ENCODE assay signal across 14 cellular contexts in the genomic region with DNA sequence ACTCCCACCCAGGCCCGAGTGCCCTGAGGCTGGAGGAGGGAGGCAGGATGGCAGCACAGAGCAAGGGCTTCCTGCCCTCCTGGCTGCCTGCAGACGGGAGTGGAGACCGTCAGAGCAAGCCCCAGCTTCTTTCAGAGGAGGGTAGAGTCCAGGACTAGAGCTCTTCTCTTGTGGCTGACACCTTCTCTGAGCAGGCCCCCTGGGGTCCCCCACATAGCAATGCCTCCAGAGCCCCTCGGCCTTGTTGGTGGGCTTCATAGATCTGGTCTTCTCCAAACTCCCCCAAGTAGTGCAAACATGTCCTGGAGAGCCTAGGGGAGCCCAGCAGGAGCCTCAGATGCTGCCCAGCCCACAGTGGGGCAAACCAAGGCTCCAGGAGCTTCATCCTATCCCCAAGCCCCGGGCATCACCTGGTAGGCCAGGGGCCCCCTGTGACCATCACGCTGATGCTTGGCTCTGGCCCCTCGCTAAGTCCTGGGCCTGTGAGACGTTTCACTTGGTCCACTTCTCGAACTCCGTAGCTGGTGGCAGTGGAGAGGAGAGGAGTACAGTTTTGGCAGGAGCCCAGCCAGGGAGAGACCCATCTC. TPM values are rescaled to one million over a fixed set of nuclear protein-coding genes. Genes with fewer than 3 reads are reported as not detected.
A peak's percentile ranks its signal among the peaks of the same experiment; 100 is the strongest.
DNase-seq lines count a peak whose midpoint lies in the region; ATAC-seq, FAIRE-seq and TF ChIP-seq lines count a peak whose summit lies in the region.
"Had no signal": no experiment of that assay in that cellular context is flagged by ENCODE, and none has a peak within 500 bp of the region (broad histone marks: within the 10 kb centered on the region; RNA-seq: fewer than 3 reads in every experiment).

No MANE protein-coding gene starts in this region.

- no peaks in the 10 kb centered on the region for H3K36me3 Mint-ChIP-seq in immature natural killer cell
- H3K36me3 Mint-ChIP-seq in type B pancreatic cell: no peaks in the 10 kb centered on the region

- FAIRE-seq in GM12892 (lab: Jason Lieb, UNC): peak; percentile 36

- peak overlapping the region; percentile 88 for H3K27ac ChIP-seq in C4-2B
- H3K27ac ChIP-seq: SJCRH30 had no signal

- peak overlapping the region in 4 of 6 donors; percentile 7 to 45 (median 28) for H3K27ac Mint-ChIP-seq in immature natural killer cell
- no peak overlapping the region for H3K27ac Mint-ChIP-seq in type B pancreatic cell

- H3K4me3 Mint-ChIP-seq in immature natural killer cell: no peak overlapping the region
- no peak overlapping the region for H3K4me3 Mint-ChIP-seq in type B pancreatic cell

- H3K4me1 Mint-ChIP-seq in immature natural killer cell: peaks cover 56 to 66% of the 10 kb centered on the region in 2 donors
- H3K4me1 Mint-ChIP-seq in type B pancreatic cell (ENCODE audit: unreplicated experiment): peaks cover 12% of the 10 kb centered on the region

- DNase-seq in GM12892 (ENCODE audit: insufficient read length) (no peak), RPMI8226 (peak; percentile 37), immature natural killer cell (no peak), NCI-H748 treated with DMSO at 0.1 percent for 48 hours (lab: John Stamatoyannopoulos, UW) (no peak), type B pancreatic cell (ENCODE audit: extremely low spot score, unreplicated experiment) (no peak)
- DNase-seq: effector memory CD4-positive, alpha-beta T cell; NCI-H446 treated with DMSO at 0.1 percent for 48 hours; stimulated activated naive CD4-positive, alpha-beta T cell treated with Interleukin-2 at 50 U/mL for 16 hours had no signal

- H3K9me3 Mint-ChIP-seq in immature natural killer cell (no peaks in the 10 kb centered on the region), type B pancreatic cell (no peaks in the 10 kb centered on the region)

- no peak for TF ChIP-seq CTCF in C4-2B (conservative IDR thresholded peaks at IDR 0.05)
- no peak for TF ChIP-seq CTCF in type B pancreatic cell (conservative IDR thresholded peaks at IDR 0.05)

- peaks cover 13 to 17% (median 16%) of the 10 kb centered on the region in 3 donors for H3K27me3 Mint-ChIP-seq in immature natural killer cell (ENCODE audit: low read depth in 3 of 3)
- peaks cover 16% of the 10 kb centered on the region for H3K27me3 Mint-ChIP-seq in type B pancreatic cell

- TF ChIP-seq POLR2A in GM12892 (IDR thresholded peaks at IDR 0.05; ENCODE audit: low read depth, low read length): no peak; the same call in 1 of the 2 replicates

- ATAC-seq in HG02870 (IDR thresholded peaks at IDR 0.05; ENCODE audit: unreplicated experiment) (no peak), GM18868 (IDR thresholded peaks at IDR 0.05; ENCODE audit: unreplicated experiment) (no peak)

RNA-seq across cellular contexts. Expression of a gene that starts 2.0 kb away (rescaled TPM):
- polyA plus RNA-seq in GM12892 (2012; ENCODE audit: missing spikeins): 156 TPM
- 1 to 10 TPM; 1.3 to 2.9 (median 2.8) TPM for polyA plus RNA-seq in immature natural killer cell
- 0.22 TPM in 1 of 2 replicates, not detected in the other for total RNA-seq in type B pancreatic cell (ENCODE audit: low replicate concordance)
- total RNA-seq: M059J had no signal

RNA-seq across cellular contexts. Expression of a gene that starts 4.6 kb away (rescaled TPM):
- 3.0 TPM for polyA plus RNA-seq in GM12892 (2012; ENCODE audit: missing spikeins)
- polyA plus RNA-seq in immature natural killer cell: under 1 TPM in 1 of 3 donors, not detected in 2; 0.19 TPM
- 1.6 and 2.1 TPM in 2 replicates for total RNA-seq in type B pancreatic cell (ENCODE audit: low replicate concordance)
- total RNA-seq: M059J, omental fat pad, SJCRH30 had no signal

RNA-seq across cellular contexts. Expression of a gene that starts 7.2 kb away (rescaled TPM):
- polyA plus RNA-seq in GM12892 (2012; ENCODE audit: missing spikeins): 1.7 TPM
- 1 to 10 TPM in 1 of 3 donors, under 1 TPM in 1, not detected in 1; 0.39 to 1.4 TPM for polyA plus RNA-seq in immature natural killer cell
- total RNA-seq in type B pancreatic cell (ENCODE audit: low replicate concordance): 0.69 and 1.3 TPM in 2 replicates

RNA-seq across cellular contexts. Expression of a gene that starts 16.2 kb away (rescaled TPM):
- 11.5 TPM for polyA plus RNA-seq in GM12892 (2012; ENCODE audit: missing spikeins)
- 1 to 10 TPM in 2 of 3 donors, not detected in 1; 4.5 to 5.6 TPM for polyA plus RNA-seq in immature natural killer cell
- 4.9 and 7.1 TPM in 2 replicates for total RNA-seq in type B pancreatic cell (ENCODE audit: low replicate concordance)

RNA-seq across cellular contexts. Expression of a gene that starts 46.0 kb away (rescaled TPM):
- polyA plus RNA-seq in GM12892 (2012; ENCODE audit: missing spikeins): 121 TPM
- polyA plus RNA-seq in immature natural killer cell: 100 to 1,000 TPM; 340 to 565 (median 409) TPM
- 51.7 and 87.7 TPM in 2 replicates for total RNA-seq in type B pancreatic cell (ENCODE audit: low replicate concordance)
